In genomic region chr2:22499082-22499844, GRCh38 we compare ENCODE assay signal across 22 cellular contexts.
A peak's percentile ranks its signal among the peaks of the same experiment; 100 is the strongest.
DNase-seq lines count a peak whose midpoint lies in the region; ATAC-seq, FAIRE-seq and TF ChIP-seq lines count a peak whose summit lies in the region.
"Had no signal": no experiment of that assay in that cellular context is flagged by ENCODE, and none has a peak within 500 bp of the region (broad histone marks: within the 10 kb centered on the region; RNA-seq: fewer than 3 reads in every experiment).

No MANE protein-coding gene starts in this region.

- TF ChIP-seq POLR2A in K562 (conservative IDR thresholded peaks at IDR 0.05): no peak

- H3K9me2 ChIP-seq in PC-9 (ENCODE audit: insufficient read depth): no peaks in the 10 kb centered on the region

- H3K9ac ChIP-seq in K562 (ENCODE audit: insufficient read depth in 1 of 2, low read depth in 2 of 2, low read length in 2 of 2) (no peak overlapping the region), mammary epithelial cell (ENCODE audit: insufficient read depth, low read length) (no peak overlapping the region)

- H3K9me3 ChIP-seq in K562 (replicated peaks; ENCODE audit: control insufficient read depth, insufficient read depth, low read depth, low read length): no peaks in the 10 kb centered on the region; the same call in none of the 2 replicates
- peaks cover 0 to 11% (median 0%) of the 10 kb centered on the region in 11 donors for H3K9me3 ChIP-seq in heart right ventricle
- no peaks in the 10 kb centered on the region for H3K9me3 ChIP-seq in thoracic aorta
- no peaks in the 10 kb centered on the region for H3K9me3 ChIP-seq in mammary epithelial cell (replicated peaks; ENCODE audit: insufficient read depth, low read length)
- H3K9me3 ChIP-seq in PC-9 (ENCODE audit: insufficient read depth, low read depth): peaks cover 3% of the 10 kb centered on the region; the same call in 1 of the 2 replicates
- H3K9me3 ChIP-seq: Caco-2, esophagus squamous epithelium had no signal

- TF ChIP-seq EP300 in K562 (IDR thresholded peaks at IDR 0.05; ENCODE audit: low read length): no peak

- peaks cover 18% of the 10 kb centered on the region for H3K4me1 Mint-ChIP-seq in nephron
- H3K4me1 Mint-ChIP-seq: activated naive CD8-positive, alpha-beta T cell treated with anti-CD3 and anti-CD28 coated beads, Interleukin-2, amount 50 U/mL, for 24 hours; B cell had no signal

- peak overlapping the region in 2 of 3 experiments; percentile 37 to 70 for H3K27ac Mint-ChIP-seq in nephron
- H3K27ac Mint-ChIP-seq: activated naive CD8-positive, alpha-beta T cell treated with anti-CD3 and anti-CD28 coated beads, Interleukin-2, amount 50 U/mL, for 24 hours; B cell; H9 had no signal

- no peaks in the 10 kb centered on the region for H3K4me1 ChIP-seq in K562 (replicated peaks in 1 of 2; ENCODE audit: control insufficient read depth in 2 of 2, insufficient read depth in 2 of 2, low read length in 2 of 2)
- peaks cover 0 to 19% (median 0%) of the 10 kb centered on the region in 9 donors for H3K4me1 ChIP-seq in heart right ventricle
- peaks cover 9 to 26% of the 10 kb centered on the region in 2 donors for H3K4me1 ChIP-seq in thoracic aorta (ENCODE audit: control insufficient read depth in 1 of 2, low read depth in 2 of 2)
- no peaks in the 10 kb centered on the region for H3K4me1 ChIP-seq in mammary epithelial cell (ENCODE audit: insufficient read depth, low read length)
- no peaks in the 10 kb centered on the region for H3K4me1 ChIP-seq in PC-9 (replicated peaks; ENCODE audit: insufficient read depth)
- H3K4me1 ChIP-seq: Caco-2 had no signal

- no peak overlapping the region for H3K4me3 Mint-ChIP-seq in nephron
- H3K4me3 Mint-ChIP-seq: activated naive CD8-positive, alpha-beta T cell treated with anti-CD3 and anti-CD28 coated beads, Interleukin-2, amount 50 U/mL, for 24 hours; B cell; H9 had no signal

- no peak for ATAC-seq in K562
- ATAC-seq in heart right ventricle: peak; percentile 84 to 96 (median 90)
- peak; percentile 84 for ATAC-seq in thoracic aorta (ENCODE audit: insufficient number of reproducible peaks, low FRiP score, low read depth)
- ATAC-seq: activated CD4-positive, CD25-positive, alpha-beta regulatory T cell treated with anti-CD3 and anti-CD28 coated beads, Interleukin-2, amount 50 U/mL, for 24 hours; activated naive CD8-positive, alpha-beta T cell treated with anti-CD3 and anti-CD28 coated beads, Interleukin-2, amount 50 U/mL, for 24 hours; Panc1 had no signal

- TF ChIP-seq RAD21 in K562 (CRISPR knock-in tag; conservative IDR thresholded peaks at IDR 0.05 in 1 of 2, IDR thresholded peaks at IDR 0.05 in 1 of 2): no peak

- no peaks in the 10 kb centered on the region for H3K36me3 Mint-ChIP-seq in nephron (ENCODE audit: low read depth)

- no peak for FAIRE-seq in K562 (lab: Jason Lieb, UNC)

- 0% methylated on average over 4 of the region's 4 CpGs for WGBS in K562 (ENCODE audit: insufficient coverage, low coverage, missing lambda C conversion rate)
- 52 to 54% methylated on average over 4 of the region's 4 CpGs for WGBS in heart right ventricle, 2 donors
- whole genome bisulfite sequencing in mammary epithelial cell (ENCODE audit: low coverage, missing lambda C conversion rate): 87% methylated on average over 4 of the region's 4 CpGs

- BruUV-seq in K562 (replicated peaks; lab: Mats Ljungman, UMichigan) (no TSS peak), mammary epithelial cell (replicated peaks; lab: Mats Ljungman, UMichigan) (no TSS peak), PC-9 (replicated peaks; lab: Mats Ljungman, UMichigan) (no TSS peak)

- H2AFZ ChIP-seq in K562 (ENCODE audit: low read depth, low read length) (no peak overlapping the region), mammary epithelial cell (ENCODE audit: low read depth, low read length) (no peak overlapping the region), PC-9 (no peak overlapping the region)

- H3K9me3 Mint-ChIP-seq in nephron: no peaks in the 10 kb centered on the region
- H3K9me3 Mint-ChIP-seq: H9 had no signal

- CTCF ChIA-PET in K562 (lab: Yijun Ruan, JAX; ENCODE audit: low intra/inter-chr PET ratio): no interaction called here
- CTCF ChIA-PET in mammary epithelial cell (lab: Charles Lee; ENCODE audit: low non-redundant PET): no interaction called here
- CTCF ChIA-PET in PC-9 (lab: Charles Lee): no interaction called here

- H3K36me3 ChIP-seq in K562 (ENCODE audit: control insufficient read depth, insufficient read depth, low read length): no peaks in the 10 kb centered on the region
- no peaks in the 10 kb centered on the region for H3K36me3 ChIP-seq in heart right ventricle
- H3K36me3 ChIP-seq in thoracic aorta: no peaks in the 10 kb centered on the region
- H3K36me3 ChIP-seq in mammary epithelial cell (ENCODE audit: insufficient read depth, low read length): no peaks in the 10 kb centered on the region
- H3K36me3 ChIP-seq in PC-9 (ENCODE audit: low read depth): no peaks in the 10 kb centered on the region
- H3K36me3 ChIP-seq: cardiac muscle cell, esophagus squamous epithelium had no signal

- peaks cover 10% of the 10 kb centered on the region for H3K27me3 Mint-ChIP-seq in nephron (ENCODE audit: low read depth)
- H3K27me3 Mint-ChIP-seq: activated naive CD8-positive, alpha-beta T cell treated with anti-CD3 and anti-CD28 coated beads, Interleukin-2, amount 50 U/mL, for 24 hours; B cell had no signal

- H3K79me2 ChIP-seq in K562 (ENCODE audit: control insufficient read depth, insufficient read depth, low read length) (no peaks in the 10 kb centered on the region), mammary epithelial cell (ENCODE audit: insufficient read depth, low read length) (no peaks in the 10 kb centered on the region), PC-9 (ENCODE audit: low read depth) (no peaks in the 10 kb centered on the region)

- TF ChIP-seq CTCF in K562 (IDR thresholded peaks at IDR 0.05 in 2 of 3, conservative IDR thresholded peaks at IDR 0.05 in 1 of 3; ENCODE audit: insufficient read depth in 2 of 3, low read depth in 1 of 3, low read length in 3 of 3) (no peak), heart right ventricle (IDR thresholded peaks at IDR 0.05) (no peak), nephron (IDR thresholded peaks at IDR 0.05; ENCODE audit: unreplicated experiment in 3 of 3) (no peak), thoracic aorta (IDR thresholded peaks at IDR 0.05) (no peak), mammary epithelial cell (conservative IDR thresholded peaks at IDR 0.05 in 1 of 2, IDR thresholded peaks at IDR 0.05 in 1 of 2; ENCODE audit: extremely low read depth in 1 of 2, insufficient read depth in 1 of 2, low read depth in 1 of 2, low read length in 2 of 2) (no peak), PC-9 (conservative IDR thresholded peaks at IDR 0.05) (no peak)

- H3K27me3 ChIP-seq in K562 (ENCODE audit: control insufficient read depth in 2 of 2, insufficient read depth in 2 of 2, low read length in 2 of 2) (no peaks in the 10 kb centered on the region), heart right ventricle (no peaks in the 10 kb centered on the region), thoracic aorta (replicated peaks; ENCODE audit: insufficient read depth) (no peaks in the 10 kb centered on the region), mammary epithelial cell (ENCODE audit: insufficient read depth, low read length) (no peaks in the 10 kb centered on the region), PC-9 (ENCODE audit: insufficient read depth, low read depth) (no peaks in the 10 kb centered on the region)
- H3K27me3 ChIP-seq: cardiac muscle cell, esophagus squamous epithelium had no signal

- intact Hi-C loops in K562 (cut with micrococcal nuclease) (no loop called here), heart right ventricle (cut with DNase I) (no loop called here), mammary epithelial cell (cut with micrococcal nuclease) (no loop called here), PC-9 (cut with micrococcal nuclease; ENCODE audit: unreplicated experiment) (no loop called here)

- no peak overlapping the region for H3K4me2 ChIP-seq in K562 (ENCODE audit: insufficient read depth, low read length)
- no peak overlapping the region for H3K4me2 ChIP-seq in mammary epithelial cell (ENCODE audit: insufficient read depth, low read depth, low read length)
- H3K4me2 ChIP-seq in PC-9: no peak overlapping the region

- H3K27ac ChIP-seq in K562 (ENCODE audit: extremely low read depth, low read depth, low read length) (no peak overlapping the region), heart right ventricle (peak overlapping the region in 4 of 10 donors; percentile 21 to 84 (median 64)), thoracic aorta (peak overlapping the region; percentile 56 to 66), mammary epithelial cell (ENCODE audit: insufficient read depth, low read depth, low read length) (no peak overlapping the region), PC-9 (no peak overlapping the region)
- H3K27ac ChIP-seq: cardiac muscle cell, HL-60, SK-N-MC had no signal

- H3K4me3 ChIP-seq in K562: no peak overlapping the region
- H3K4me3 ChIP-seq in heart right ventricle: no peak overlapping the region
- H3K4me3 ChIP-seq in thoracic aorta: no peak overlapping the region
- H3K4me3 ChIP-seq in mammary epithelial cell (replicated peaks in 1 of 3; ENCODE audit: insufficient read depth in 1 of 3, low read depth in 2 of 3, low read length in 3 of 3): no peak overlapping the region
- H3K4me3 ChIP-seq in PC-9: no peak overlapping the region
- H3K4me3 ChIP-seq: cardiac muscle cell, esophagus squamous epithelium, SK-N-MC had no signal

- dilution Hi-C loops in mammary epithelial cell (cut with HindIII; ENCODE audit: low sequenced_read_pairs): no loop called here

- in situ Hi-C loops in K562 (cut with MboI) (no loop called here), mammary epithelial cell (cut with MboI; ENCODE audit: low sequenced_read_pairs in 2 of 2) (no loop called here)

- H4K20me1 ChIP-seq in K562 (replicated peaks; ENCODE audit: control insufficient read depth, insufficient read depth, low read length): no peaks in the 10 kb centered on the region
- no peaks in the 10 kb centered on the region for H4K20me1 ChIP-seq in mammary epithelial cell (ENCODE audit: insufficient read depth, low read length)
- H4K20me1 ChIP-seq in PC-9 (ENCODE audit: insufficient read depth): no peaks in the 10 kb centered on the region

- POLR2A ChIA-PET in K562 (lab: Yijun Ruan, JAX) (no interaction called here), PC-9 (lab: Charles Lee; ENCODE audit: unreplicated experiment) (no interaction called here)

- no peaks in the 10 kb centered on the region for H3K9me1 ChIP-seq in K562 (ENCODE audit: control insufficient read depth, insufficient read depth, low read length)

- H3F3A ChIP-seq in PC-9 (ENCODE audit: insufficient read depth, low read depth): no peaks in the 10 kb centered on the region

- DNase-seq in K562 (ENCODE audit: extremely low read depth in 1 of 4, low spot score in 3 of 4): no peak
- peak in 1 of 2 donors; percentile 38 for DNase-seq in heart right ventricle
- DNase-seq in thoracic aorta (ENCODE audit: low spot score): no peak
- no peak for DNase-seq in mammary epithelial cell
- DNase-seq in DMS153 treated with DMSO at 0.1 percent for 48 hours (lab: John Stamatoyannopoulos, UW; ENCODE audit: unreplicated experiment): no peak
- no peak for DNase-seq in PC-9
- DNase-seq in activated gamma-delta T cell treated with Interleukin-2 at 50 U/mL for 16 hours: no peak
- DNase-seq: activated naive CD8-positive, alpha-beta T cell treated with anti-CD3 and anti-CD28 coated beads, Interleukin-2, amount 50 U/mL, for 24 hours; Caco-2; effector CD4-positive, alpha-beta T cell; esophagus squamous epithelium; glutamatergic neuron; H9; MV-4-11; NCI-H2081 treated with DMSO at 0.1 percent for 48 hours had no signal

Comparison
In these comparisons a context has a peak if more than half of its experiments do, and no peak if none do; other contexts are left out.
1. H3K27ac ChIP-seq: peak in thoracic aorta (2 of 2); none in K562 (single experiment), mammary epithelial cell (single experiment) and PC-9 (single experiment).